ENCODE assay signal across 17 cellular contexts in the genomic region with DNA sequence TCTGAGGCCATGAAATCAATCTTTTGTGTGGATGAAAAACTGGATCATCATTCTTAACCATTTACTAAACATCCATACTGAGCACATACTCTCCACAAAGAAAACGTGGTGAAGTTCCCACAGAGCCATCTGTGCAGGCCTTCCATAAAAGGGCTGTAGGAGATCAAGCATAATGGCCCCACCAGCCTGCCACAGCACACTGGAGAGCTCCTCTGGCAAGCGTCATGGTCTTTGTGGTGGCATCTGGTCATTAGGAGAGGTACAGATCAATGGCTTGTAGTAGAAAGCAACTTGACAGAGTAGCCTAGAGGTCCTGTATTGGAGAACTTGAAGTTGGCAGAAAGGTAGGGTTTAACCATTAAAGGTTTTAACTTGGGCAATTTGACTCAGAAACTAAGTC.
DNase-seq lines count a peak whose midpoint lies in the region; ATAC-seq and TF ChIP-seq lines count a peak whose summit lies in the region.
"Had no signal": no experiment of that assay in that cellular context is flagged by ENCODE, and none has a peak within 500 bp of the region (broad histone marks: within the 10 kb centered on the region; RNA-seq: fewer than 3 reads in every experiment).

No MANE protein-coding gene starts in this region.

- H3K4me3 ChIP-seq in right atrium auricular region: no peak overlapping the region
- peak overlapping the region; percentile 28 to 31 for H3K4me3 ChIP-seq in duodenal mucosa (ENCODE audit: low read depth in 1 of 2, low read length in 2 of 2)
- H3K4me3 ChIP-seq in OCI-LY7 (ENCODE audit: low read depth, low read length, poor library complexity, severe bottlenecking): no peak overlapping the region
- H3K4me3 ChIP-seq: K562 had no signal

- TF ChIP-seq CTCF in right atrium auricular region (IDR thresholded peaks at IDR 0.05) (no peak), OCI-LY7 (conservative IDR thresholded peaks at IDR 0.05; ENCODE audit: low read length) (no peak), nephron progenitor cell (IDR thresholded peaks at IDR 0.05) (no peak)

- H3K9me2 ChIP-seq in OCI-LY7 (ENCODE audit: insufficient read depth, low read length): no peaks in the 10 kb centered on the region

- H3K4me1 Mint-ChIP-seq in naive thymus-derived CD8-positive, alpha-beta T cell: peaks cover 30 to 71% (median 60%) of the 10 kb centered on the region in 4 donors
- no peaks in the 10 kb centered on the region for H3K4me1 Mint-ChIP-seq in nephron progenitor cell

- H3K4me1 ChIP-seq in right atrium auricular region (peaks cover 0 to 11% of the 10 kb centered on the region in 2 donors), duodenal mucosa (ENCODE audit: control insufficient read depth in 1 of 2, insufficient read depth in 2 of 2, low read length in 2 of 2) (peaks cover 4 to 33% of the 10 kb centered on the region in 2 donors), OCI-LY7 (ENCODE audit: insufficient read depth, low read length, poor library complexity, severe bottlenecking) (no peaks in the 10 kb centered on the region)

- peaks cover 0 to 4% (median 2%) of the 10 kb centered on the region in 3 donors for H3K36me3 Mint-ChIP-seq in naive thymus-derived CD8-positive, alpha-beta T cell
- no peaks in the 10 kb centered on the region for H3K36me3 Mint-ChIP-seq in nephron progenitor cell (ENCODE audit: low read depth)

- POLR2A ChIA-PET in naive thymus-derived CD8-positive, alpha-beta T cell (lab: Charles Lee): interaction anchor here (5.6 kb wide), 1 partner anchor 39 kb away, joined by 39 read pairs; no protein-coding TSS in a partner anchor
- POLR2A ChIA-PET in OCI-LY7 (lab: Charles Lee): interaction anchor here (1.0 kb wide), 1 partner anchor 9 kb away, joined by 3 read pairs; no protein-coding TSS in a partner anchor

- DNase-seq in left ventricle myocardium superior (peak; percentile 27), right atrium auricular region (ENCODE audit: low spot score) (no peak), OCI-LY7 (ENCODE audit: low spot score) (no peak), nephron progenitor cell (no peak)
- DNase-seq in naive thymus-derived CD8-positive, alpha-beta T cell: peak in 1 of 10 donors; percentile 4
- DNase-seq: activated CD4-positive, alpha-beta T cell treated with anti-CD3 and anti-CD28 coated beads, Interleukin-2, amount 10 ng/mL, durations not matched to agents 24 days and 14 days; activated T-cell treated with anti-CD3 and anti-CD28 coated beads, Interleukin-2, amount 50 U/mL, for 24 hours; NCI-H1092 treated with DMSO at 0.1 percent for 48 hours; SIG-M5; trophoblast cell had no signal

- ATAC-seq in left ventricle myocardium superior (peak; percentile 23), HG03135 (IDR thresholded peaks at IDR 0.05; ENCODE audit: unreplicated experiment) (no peak), HG02870 (IDR thresholded peaks at IDR 0.05; ENCODE audit: unreplicated experiment) (no peak)
- ATAC-seq in naive thymus-derived CD8-positive, alpha-beta T cell: no peak
- ATAC-seq: K562 had no signal

- no peaks in the 10 kb centered on the region for H3K27me3 Mint-ChIP-seq in naive thymus-derived CD8-positive, alpha-beta T cell
- no peaks in the 10 kb centered on the region for H3K27me3 Mint-ChIP-seq in nephron progenitor cell (ENCODE audit: low read depth, poor library complexity)
- H3K27me3 Mint-ChIP-seq: activated CD4-positive, alpha-beta T cell treated with anti-CD3 and anti-CD28 coated beads, Interleukin-2, amount 10 ng/mL, durations not matched to agents 24 days and 14 days; activated T-cell treated with anti-CD3 and anti-CD28 coated beads, Interleukin-2, amount 50 U/mL, for 24 hours; central memory CD8-positive, alpha-beta T cell; memory B cell had no signal

- H3K79me2 ChIP-seq in OCI-LY7 (ENCODE audit: insufficient read depth, low read depth, low read length): no peaks in the 10 kb centered on the region

- H2AFZ ChIP-seq in OCI-LY7 (ENCODE audit: low read length): no peak overlapping the region

- intact Hi-C loops in left ventricle myocardium superior (cut with micrococcal nuclease) (loop anchor here (5.0 kb wide), 1 partner anchor 33 kb away; no protein-coding TSS in a partner anchor), OCI-LY7 (cut with micrococcal nuclease; ENCODE audit: unreplicated experiment) (no loop called here)

- H4K20me1 ChIP-seq in OCI-LY7 (ENCODE audit: insufficient read depth, low read length): no peaks in the 10 kb centered on the region

- BruUV-seq in OCI-LY7 (replicated peaks; lab: Mats Ljungman, UMichigan): no TSS peak

- no peaks in the 10 kb centered on the region for H3K9me3 Mint-ChIP-seq in naive thymus-derived CD8-positive, alpha-beta T cell
- H3K9me3 Mint-ChIP-seq in nephron progenitor cell: no peaks in the 10 kb centered on the region
- H3K9me3 Mint-ChIP-seq: central memory CD8-positive, alpha-beta T cell; memory B cell had no signal

- H3K27ac ChIP-seq in right atrium auricular region: peak overlapping the region in 1 of 2 donors; percentile 85
- no peak overlapping the region for H3K27ac ChIP-seq in duodenal mucosa (ENCODE audit: low read depth, low read length)
- H3K27ac ChIP-seq in OCI-LY7 (ENCODE audit: low read depth, low read length, poor library complexity, severe bottlenecking): no peak overlapping the region
- H3K27ac ChIP-seq: neutrophil had no signal

- H3K27me3 ChIP-seq in right atrium auricular region (no peaks in the 10 kb centered on the region), duodenal mucosa (ENCODE audit: control insufficient read depth in 1 of 2, insufficient read depth in 2 of 2, low read length in 2 of 2) (no peaks in the 10 kb centered on the region)
- H3K27me3 ChIP-seq: neutrophil had no signal

- H3K9me3 ChIP-seq in right atrium auricular region: no peaks in the 10 kb centered on the region
- H3K9me3 ChIP-seq in duodenal mucosa (ENCODE audit: control insufficient read depth in 1 of 2, low read length in 2 of 2): no peaks in the 10 kb centered on the region
- H3K9me3 ChIP-seq in OCI-LY7 (ENCODE audit: low read length): no peaks in the 10 kb centered on the region
- H3K9me3 ChIP-seq: neutrophil had no signal

- CTCF ChIA-PET in OCI-LY7 (lab: Charles Lee; ENCODE audit: unreplicated experiment): no interaction called here

- H3K9ac ChIP-seq in duodenal mucosa (ENCODE audit: low read depth in 1 of 2, low read length in 2 of 2): no peak overlapping the region

- no peaks in the 10 kb centered on the region for H3K36me3 ChIP-seq in right atrium auricular region
- H3K36me3 ChIP-seq in duodenal mucosa (ENCODE audit: control insufficient read depth in 1 of 2, insufficient read depth in 2 of 2, low read length in 2 of 2): peaks cover 0 to 3% of the 10 kb centered on the region in 2 donors
- H3K36me3 ChIP-seq in OCI-LY7 (ENCODE audit: insufficient read depth, low read length): no peaks in the 10 kb centered on the region
- H3K36me3 ChIP-seq: neutrophil had no signal

- peak overlapping the region; percentile 64 to 99 (median 95) for H3K27ac Mint-ChIP-seq in naive thymus-derived CD8-positive, alpha-beta T cell
- no peak overlapping the region for H3K27ac Mint-ChIP-seq in nephron progenitor cell
- H3K27ac Mint-ChIP-seq: activated CD4-positive, alpha-beta T cell treated with anti-CD3 and anti-CD28 coated beads, Interleukin-2, amount 10 ng/mL, durations not matched to agents 24 days and 14 days; memory B cell had no signal

- no peak overlapping the region for H3K4me2 ChIP-seq in OCI-LY7 (ENCODE audit: low read length)

- H3K4me3 Mint-ChIP-seq in naive thymus-derived CD8-positive, alpha-beta T cell: peak overlapping the region in 7 of 10 donors; percentile 11 to 91 (median 42)
- H3K4me3 Mint-ChIP-seq in nephron progenitor cell: no peak overlapping the region
- H3K4me3 Mint-ChIP-seq: activated CD4-positive, alpha-beta T cell treated with anti-CD3 and anti-CD28 coated beads, Interleukin-2, amount 10 ng/mL, durations not matched to agents 24 days and 14 days; activated T-cell treated with anti-CD3 and anti-CD28 coated beads, Interleukin-2, amount 50 U/mL, for 24 hours; central memory CD8-positive, alpha-beta T cell; memory B cell had no signal

Comparison
In these comparisons a context has a peak if more than half of its experiments do, and no peak if none do; other contexts are left out.
1. H3K4me3 ChIP-seq: peak in duodenal mucosa (2 of 2); none in right atrium auricular region (0 of 2) and OCI-LY7 (single experiment).